8 cellular contexts compared by ENCODE assay signal in the genomic region with DNA sequence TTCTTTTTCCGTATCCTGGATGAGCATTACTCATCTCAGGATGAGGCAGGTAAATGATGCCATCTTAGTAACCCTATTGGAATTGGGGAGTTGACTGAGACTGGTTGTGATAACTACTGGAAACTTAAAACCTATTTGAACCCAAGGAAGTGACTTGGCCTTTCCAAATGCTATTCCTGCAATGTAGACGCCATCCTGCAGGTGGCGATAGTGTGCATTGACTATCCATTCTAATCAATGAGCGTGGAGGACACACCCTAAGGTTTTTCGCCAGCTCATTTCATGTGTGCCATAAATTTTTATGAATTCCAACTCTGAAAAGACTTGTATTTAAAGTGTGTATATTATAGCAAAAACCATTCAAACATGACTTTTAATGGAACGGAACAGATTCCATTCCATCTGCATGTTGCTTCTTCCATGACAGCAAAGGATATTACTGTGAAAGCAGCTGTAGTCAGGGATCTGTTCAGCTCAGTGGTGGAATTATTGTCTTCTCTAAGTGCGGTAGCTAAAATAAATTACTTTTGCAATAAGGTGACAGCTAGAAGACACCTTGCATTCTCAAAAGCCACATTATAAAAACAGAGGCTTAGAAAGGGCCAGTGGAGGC. TPM values are rescaled to one million over a fixed set of nuclear protein-coding genes. Genes with fewer than 3 reads are reported as not detected.
DNase-seq lines count a peak whose midpoint lies in the region; ATAC-seq and TF ChIP-seq lines count a peak whose summit lies in the region.

No MANE protein-coding gene starts in this region.

- no peaks in the 10 kb centered on the region for H3K27me3 ChIP-seq in breast epithelium

- CTCF ChIA-PET in MCF 10A (lab: Yijun Ruan, JAX) (interaction anchor here (0.6 to 2.6 kb wide), 12 partner anchors 9 to 158 kb away, joined by 3 to 11 read pairs (median 4); no protein-coding TSS in a partner anchor), RWPE1 (lab: Yijun Ruan, JAX) (interaction anchor here (1.2 kb wide), 1 partner anchor 10 kb away, joined by 3 read pairs; no protein-coding TSS in a partner anchor)

- POLR2A ChIA-PET in MCF 10A (lab: Yijun Ruan, JAX): no interaction called here
- POLR2A ChIA-PET in RWPE1 (lab: Yijun Ruan, JAX; ENCODE audit: low non-redundant PET): no interaction called here

- BruUV-seq in MCF 10A (replicated peaks; lab: Mats Ljungman, UMichigan): no TSS peak

- peak; percentile 58 for TF ChIP-seq CTCF in MCF 10A (IDR thresholded peaks at IDR 0.05; ENCODE audit: unreplicated experiment)
- TF ChIP-seq CTCF in breast epithelium (IDR thresholded peaks at IDR 0.05): no peak
- peak; percentile 43 for TF ChIP-seq CTCF in RWPE1 (conservative IDR thresholded peaks at IDR 0.05; ENCODE audit: low read depth)

- TF ChIP-seq POLR2A in breast epithelium (IDR thresholded peaks at IDR 0.05): no peak

- H3K36me3 ChIP-seq in breast epithelium: no peaks in the 10 kb centered on the region

- DNase-seq in MCF 10A (ENCODE audit: unreplicated experiment): peak; percentile 61
- no peak for DNase-seq in breast epithelium (ENCODE audit: low spot score in 2 of 2)
- no peak for DNase-seq in RWPE1 (ENCODE audit: low spot score)
- peak; percentile 33 for DNase-seq in germinal center (ENCODE audit: low spot score)
- peak; percentile 60 for DNase-seq in stimulated activated naive CD8-positive, alpha-beta T cell treated with anti-CD3 and anti-CD28 coated beads, Interleukin-15, Interleukin-2, amounts not matched to agents 100 U/mL and 50 U/mL, for 24 hours
- DNase-seq in NCI-H1092 treated with DMSO at 0.1 percent for 48 hours (lab: John Stamatoyannopoulos, UW): no peak
- DNase-seq in natural killer cell treated with Interleukin-12 subunit alpha and Interleukin-12 subunit beta and Interleukin-15 and Interleukin-18, amount 100 ng/mL, for 72 hours (ENCODE audit: low spot score): no peak
- DNase-seq in hippocampal formation (lab: John Stamatoyannopoulos, UW): no peak

- no peaks in the 10 kb centered on the region for H3K4me1 ChIP-seq in breast epithelium

- ATAC-seq in stimulated activated naive CD8-positive, alpha-beta T cell treated with anti-CD3 and anti-CD28 coated beads, Interleukin-15, Interleukin-2, amounts not matched to agents 100 U/mL and 50 U/mL, for 24 hours: no peak
- no peak for ATAC-seq in natural killer cell treated with Interleukin-12 subunit alpha and Interleukin-12 subunit beta and Interleukin-15 and Interleukin-18, amount 100 ng/mL, for 72 hours

- H3K27ac Mint-ChIP-seq in MCF 10A (ENCODE audit: low read depth, unreplicated experiment): no peak overlapping the region
- H3K27ac Mint-ChIP-seq in natural killer cell treated with Interleukin-12 subunit alpha and Interleukin-12 subunit beta and Interleukin-15 and Interleukin-18, amount 100 ng/mL, for 72 hours: no peak overlapping the region

- intact Hi-C loops in MCF 10A (cut with micrococcal nuclease) (loop anchor here (5.0 kb wide), 1 partner anchor 154 kb away; no protein-coding TSS in a partner anchor), breast epithelium (cut with DNase I; ENCODE audit: low total_unique reads) (no loop called here)

- peaks cover 9% of the 10 kb centered on the region for H3K9me3 Mint-ChIP-seq in MCF 10A (ENCODE audit: unreplicated experiment)
- H3K9me3 Mint-ChIP-seq in natural killer cell treated with Interleukin-12 subunit alpha and Interleukin-12 subunit beta and Interleukin-15 and Interleukin-18, amount 100 ng/mL, for 72 hours: no peaks in the 10 kb centered on the region

- no peak overlapping the region for H3K4me3 Mint-ChIP-seq in MCF 10A (ENCODE audit: unreplicated experiment)
- H3K4me3 Mint-ChIP-seq in natural killer cell treated with Interleukin-12 subunit alpha and Interleukin-12 subunit beta and Interleukin-15 and Interleukin-18, amount 100 ng/mL, for 72 hours: no peak overlapping the region

- no peak overlapping the region for H3K4me3 ChIP-seq in breast epithelium

- H3K36me3 Mint-ChIP-seq in MCF 10A (ENCODE audit: insufficient read depth, unreplicated experiment): no peaks in the 10 kb centered on the region
- no peaks in the 10 kb centered on the region for H3K36me3 Mint-ChIP-seq in natural killer cell treated with Interleukin-12 subunit alpha and Interleukin-12 subunit beta and Interleukin-15 and Interleukin-18, amount 100 ng/mL, for 72 hours

- peaks cover 11% of the 10 kb centered on the region for H3K4me1 Mint-ChIP-seq in MCF 10A (ENCODE audit: insufficient read depth, unreplicated experiment)
- H3K4me1 Mint-ChIP-seq in natural killer cell treated with Interleukin-12 subunit alpha and Interleukin-12 subunit beta and Interleukin-15 and Interleukin-18, amount 100 ng/mL, for 72 hours (ENCODE audit: low read depth in 2 of 2): no peaks in the 10 kb centered on the region

- no peak overlapping the region for H3K27ac ChIP-seq in breast epithelium
- no peak overlapping the region for H3K27ac ChIP-seq in RWPE1

- peaks cover 0 to 4% of the 10 kb centered on the region in 2 donors for H3K9me3 ChIP-seq in breast epithelium

- H3K27me3 Mint-ChIP-seq in MCF 10A (ENCODE audit: insufficient read depth, unreplicated experiment): peaks cover 5% of the 10 kb centered on the region
- H3K27me3 Mint-ChIP-seq in natural killer cell treated with Interleukin-12 subunit alpha and Interleukin-12 subunit beta and Interleukin-15 and Interleukin-18, amount 100 ng/mL, for 72 hours: peaks cover 5 to 32% of the 10 kb centered on the region in 2 donors

RNA-seq across cellular contexts. Expression of gene SYT17, which starts 55.3 kb away (rescaled TPM):
- not detected in 2 replicates for total RNA-seq in MCF 10A (2022)
- total RNA-seq in breast epithelium: 10 to 100 TPM in 1 of 3 donors, 1 to 10 TPM in 2; 1.9 to 11.9 (median 5.2) TPM
- total RNA-seq in natural killer cell treated with Interleukin-12 subunit alpha and Interleukin-12 subunit beta and Interleukin-15 and Interleukin-18, amount 100 ng/mL, for 72 hours: not detected

Comparison
In these comparisons a context has a peak if more than half of its experiments do, and no peak if none do; other contexts are left out.
1. DNase-seq: peak in MCF 10A (single experiment), germinal center (single experiment) and stimulated activated naive CD8-positive, alpha-beta T cell treated with anti-CD3 and anti-CD28 coated beads, Interleukin-15, Interleukin-2, amounts not matched to agents 100 U/mL and 50 U/mL, for 24 hours (single experiment); none in breast epithelium (0 of 2), RWPE1 (single experiment), NCI-H1092 treated with DMSO at 0.1 percent for 48 hours (single experiment), natural killer cell treated with Interleukin-12 subunit alpha and Interleukin-12 subunit beta and Interleukin-15 and Interleukin-18, amount 100 ng/mL, for 72 hours (single experiment) and hippocampal formation (0 of 2).
2. CTCF ChIP-seq: peak in MCF 10A (single experiment) and RWPE1 (single experiment); none in breast epithelium (0 of 3).